Comparison of ENCODE assay signal across 8 cellular contexts in the genomic region with DNA sequence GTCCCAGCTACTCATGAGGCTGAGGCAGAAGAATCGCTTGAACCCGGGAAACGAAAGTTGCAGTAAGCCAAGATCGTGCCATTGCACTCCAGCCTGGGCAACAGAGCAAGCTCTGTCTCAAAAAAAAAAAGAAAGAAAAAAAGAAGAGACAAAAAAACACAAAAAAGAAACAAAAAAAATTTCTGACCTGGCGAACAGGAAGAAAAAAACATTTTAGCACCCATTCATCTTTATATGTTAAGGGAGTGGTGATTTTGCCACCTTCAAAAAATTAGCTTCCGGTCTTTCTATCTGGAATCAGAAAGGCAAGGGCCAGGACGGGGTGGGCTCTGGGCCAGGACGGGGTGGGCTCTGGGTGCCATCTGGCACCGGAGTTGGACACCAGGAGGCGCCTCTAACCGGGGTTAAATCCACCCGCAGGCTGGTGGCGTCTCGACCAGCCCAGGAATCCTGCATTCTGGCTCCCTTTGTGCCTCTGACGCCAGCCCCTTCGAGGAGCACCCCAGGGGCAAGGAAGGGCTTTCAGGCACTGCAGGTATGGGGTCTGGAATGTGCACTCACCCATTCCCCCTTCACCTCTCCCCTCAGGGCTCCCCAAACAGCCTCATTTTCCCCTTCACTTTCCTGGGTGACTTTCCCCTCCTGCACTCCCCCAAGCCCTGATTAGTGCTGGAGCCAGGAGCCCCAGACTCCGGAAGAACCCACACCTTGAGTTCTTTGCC. TPM values are rescaled to one million over a fixed set of nuclear protein-coding genes. Genes with fewer than 3 reads are reported as not detected.
DNase-seq lines count a peak whose midpoint lies in the region; ATAC-seq and TF ChIP-seq lines count a peak whose summit lies in the region.

No MANE protein-coding gene starts in this region.

- peak overlapping the region; percentile 99 for H2BK120ac ChIP-seq in trophoblast cell (ENCODE audit: insufficient read depth, low read length, poor library complexity)

- peak overlapping the region; percentile 95 for H2AFZ ChIP-seq in trophoblast cell (ENCODE audit: insufficient read depth, low read length, poor library complexity)

- no peak overlapping the region for H3K9ac ChIP-seq in trophoblast cell (ENCODE audit: low read length)

- no peaks in the 10 kb centered on the region for H3K36me3 Mint-ChIP-seq in type B pancreatic cell

- H3K27ac Mint-ChIP-seq in type B pancreatic cell, result peak overlapping the region; percentile 76

- H4K91ac ChIP-seq in trophoblast cell (ENCODE audit: low read depth, low read length), result peak overlapping the region; percentile 93

- H4K12ac ChIP-seq in trophoblast cell (ENCODE audit: low read depth, low read length), result peak overlapping the region; percentile 98

- H3K4me3 ChIP-seq in trophoblast cell (ENCODE audit: low read depth, low read length), result no peak overlapping the region

- peak overlapping the region; percentile 95 for H4K8ac ChIP-seq in trophoblast cell (ENCODE audit: low read depth, low read length)

- H2BK5ac ChIP-seq in trophoblast cell (ENCODE audit: low read depth, low read length, poor library complexity), result peak overlapping the region; percentile 35

- no peaks in the 10 kb centered on the region for H3K27me3 Mint-ChIP-seq in type B pancreatic cell

- peak overlapping the region; percentile 80 for H3K4ac ChIP-seq in trophoblast cell (ENCODE audit: low read depth, low read length)

- peak overlapping the region; percentile 94 for H3K18ac ChIP-seq in trophoblast cell (ENCODE audit: low read length)

- peaks cover 15% of the 10 kb centered on the region for H3K79me1 ChIP-seq in trophoblast cell (ENCODE audit: low read length)

- H3K27ac ChIP-seq in trophoblast cell (ENCODE audit: low read depth, low read length), result peak overlapping the region; percentile 73

- H2BK12ac ChIP-seq in trophoblast cell (ENCODE audit: low read length), result peak overlapping the region; percentile 99

- peaks cover 15% of the 10 kb centered on the region for H3K4me1 Mint-ChIP-seq in type B pancreatic cell (ENCODE audit: unreplicated experiment)

- H3K9me3 ChIP-seq in trophoblast cell (ENCODE audit: insufficient read depth, low read depth, low read length), result no peaks in the 10 kb centered on the region

- no peak for ATAC-seq in GM19455 (IDR thresholded peaks at IDR 0.05; ENCODE audit: unreplicated experiment)

- H3K4me3 Mint-ChIP-seq in type B pancreatic cell, result peak overlapping the region; percentile 57

- DNase-seq in AG08396 (ENCODE audit: low spot score) (peak; percentile 73), HCEC 1CT (peak; percentile 64), RPMI8226 (peak; percentile 79), activated gamma-delta T cell (lab: John Stamatoyannopoulos, UW) (peak; percentile 27), foreskin melanocyte (peak; percentile 42), trophoblast cell (peak; percentile 79 to 85), type B pancreatic cell (ENCODE audit: extremely low spot score, unreplicated experiment) (peak; percentile 76)

- H3K4me2 ChIP-seq in trophoblast cell (ENCODE audit: low read length), result no peak overlapping the region

- no peaks in the 10 kb centered on the region for H3K9me3 Mint-ChIP-seq in type B pancreatic cell

- peaks cover 10 to 13% of the 10 kb centered on the region in 2 experiments for H3K4me1 ChIP-seq in trophoblast cell (ENCODE audit: control insufficient read depth in 1 of 2, insufficient read depth in 2 of 2, low read length in 2 of 2)

- H3K27me3 ChIP-seq in trophoblast cell (ENCODE audit: insufficient read depth, low read length), result no peaks in the 10 kb centered on the region

- peak overlapping the region; percentile 11 for H2AK5ac ChIP-seq in trophoblast cell (ENCODE audit: low read length)

- no CpG with 5 or more reads among the region's 17 CpGs for WGBS in trophoblast cell (ENCODE audit: extremely low coverage, insufficient coverage, insufficient read length)

- peaks cover 2% of the 10 kb centered on the region for H3K79me2 ChIP-seq in trophoblast cell (ENCODE audit: control insufficient read depth, insufficient read depth, low read length, poor library complexity)

- no peaks in the 10 kb centered on the region for H3K36me3 ChIP-seq in trophoblast cell (ENCODE audit: control insufficient read depth in 1 of 2, insufficient read depth in 2 of 2, low read length in 2 of 2)

- no peak overlapping the region for H3K23ac ChIP-seq in trophoblast cell (ENCODE audit: low read length)

- H3K14ac ChIP-seq in trophoblast cell (ENCODE audit: low read length), result peak overlapping the region; percentile 83

- peak; percentile 76 for TF ChIP-seq CTCF in type B pancreatic cell (conservative IDR thresholded peaks at IDR 0.05)

RNA-seq across cellular contexts. Expression of a gene that starts 10.4 kb away (rescaled TPM):
- polyA plus RNA-seq in trophoblast cell (2013), result 13.1 and 14.3 TPM in 2 replicates
- total RNA-seq in type B pancreatic cell (ENCODE audit: low replicate concordance), result 15.0 and 15.7 TPM in 2 replicates

RNA-seq across cellular contexts. Expression of a gene that starts 10.6 kb away (rescaled TPM):
- 270 and 271 TPM in 2 replicates for polyA plus RNA-seq in trophoblast cell (2013)
- total RNA-seq in type B pancreatic cell (ENCODE audit: low replicate concordance), result 89.8 and 101 TPM in 2 replicates

RNA-seq across cellular contexts. Expression of a gene that starts 20.6 kb away (rescaled TPM):
- polyA plus RNA-seq in trophoblast cell (2013), result 24.5 and 25.8 TPM in 2 replicates
- total RNA-seq in type B pancreatic cell (ENCODE audit: low replicate concordance), result 24.0 and 27.7 TPM in 2 replicates

Comparison
In these comparisons a context has a peak if more than half of its experiments do, and no peak if none do; other contexts are left out.
1. DNase-seq: peak in every context shown above with its lines; median percentile 82 in trophoblast cell; 79 in RPMI8226; 76 in type B pancreatic cell; 73 in AG08396; 64 in HCEC 1CT; 42 in foreskin melanocyte; 27 in activated gamma-delta T cell.